7 cellular contexts compared by ENCODE assay signal in genomic region chr19:54162241-54162805, GRCh38. TPM values are rescaled to one million over a fixed set of nuclear protein-coding genes. Genes with fewer than 3 reads are reported as not detected.
DNase-seq lines count a peak whose midpoint lies in the region; FAIRE-seq and TF ChIP-seq lines count a peak whose summit lies in the region.

No MANE protein-coding gene starts in this region.

- peaks cover 8% of the 10 kb centered on the region for H3K79me2 ChIP-seq in fibroblast of lung (ENCODE audit: control insufficient read depth, insufficient read depth, low read length)

- peaks cover 1% of the 10 kb centered on the region for H3K36me3 ChIP-seq in fibroblast of lung (ENCODE audit: control insufficient read depth, insufficient read depth, low read length)

- H3K4me2 ChIP-seq in fibroblast of lung (ENCODE audit: extremely low read depth, insufficient read depth, low read length): peak overlapping the region; percentile 37

- H3K4me1 ChIP-seq in fibroblast of lung (ENCODE audit: control insufficient read depth, extremely low read depth, insufficient read depth, low read length): peaks cover 13% of the 10 kb centered on the region

- no peaks in the 10 kb centered on the region for H3K27me3 ChIP-seq in fibroblast of lung (ENCODE audit: control insufficient read depth, insufficient read depth, low read length)

- no peaks in the 10 kb centered on the region for H3K9me3 Mint-ChIP-seq in activated T-cell treated with anti-CD3 and anti-CD28 coated beads, Interleukin-2, amount 50 U/mL, for 24 hours
- H3K9me3 Mint-ChIP-seq in nephron progenitor cell: peaks cover 64% of the 10 kb centered on the region

- peak overlapping the region; percentile 67 for H2AFZ ChIP-seq in fibroblast of lung (ENCODE audit: low read length)

- no peaks in the 10 kb centered on the region for H3K9me3 ChIP-seq in fibroblast of lung (ENCODE audit: control insufficient read depth, insufficient read depth, low read depth, low read length)

- TF ChIP-seq CTCF in fibroblast of lung (conservative IDR thresholded peaks at IDR 0.05 in 1 of 2, IDR thresholded peaks at IDR 0.05 in 1 of 2; ENCODE audit: low read depth in 1 of 2, low read length in 2 of 2) (no peak), nephron progenitor cell (IDR thresholded peaks at IDR 0.05) (no peak)

- no peak for FAIRE-seq in urothelium cell line (lab: Jason Lieb, UNC)

- no peak overlapping the region for H3K9ac ChIP-seq in fibroblast of lung (ENCODE audit: insufficient read depth, low read length)

- H3K27ac ChIP-seq in fibroblast of lung (ENCODE audit: insufficient read depth, low read length): no peak overlapping the region

- no peaks in the 10 kb centered on the region for H4K20me1 ChIP-seq in fibroblast of lung (ENCODE audit: control insufficient read depth, extremely low read depth, insufficient read depth, low read length)

- peaks cover 23% of the 10 kb centered on the region for H3K36me3 Mint-ChIP-seq in activated T-cell treated with anti-CD3 and anti-CD28 coated beads, Interleukin-2, amount 50 U/mL, for 24 hours (ENCODE audit: low read depth)
- peaks cover 38% of the 10 kb centered on the region for H3K36me3 Mint-ChIP-seq in nephron progenitor cell (ENCODE audit: low read depth)

- H3K27me3 Mint-ChIP-seq in activated T-cell treated with anti-CD3 and anti-CD28 coated beads, Interleukin-2, amount 50 U/mL, for 24 hours: peaks cover 16% of the 10 kb centered on the region
- peaks cover 39% of the 10 kb centered on the region for H3K27me3 Mint-ChIP-seq in nephron progenitor cell (ENCODE audit: low read depth, poor library complexity)

- H3K4me1 Mint-ChIP-seq in activated T-cell treated with anti-CD3 and anti-CD28 coated beads, Interleukin-2, amount 50 U/mL, for 24 hours (ENCODE audit: low read depth): peaks cover 54% of the 10 kb centered on the region
- peaks cover 45% of the 10 kb centered on the region for H3K4me1 Mint-ChIP-seq in nephron progenitor cell

- DNase-seq in GOT3 (lab: John Stamatoyannopoulos, UW) (peak; percentile 17), OCI-M1 (lab: John Stamatoyannopoulos, UW) (peak; percentile 99), fibroblast of lung (ENCODE audit: low read depth in 2 of 2) (peak; percentile 54 to 71), nephron progenitor cell (peak; percentile 63), urothelium cell line (ENCODE audit: low spot score) (no peak)
- peak; percentile 85 for DNase-seq in activated T-cell treated with anti-CD3 and anti-CD28 coated beads, Interleukin-2, amount 50 U/mL, for 24 hours
- DNase-seq in stimulated activated naive CD4-positive, alpha-beta T cell treated with Interleukin-2 at 50 U/mL for 16 hours (lab: John Stamatoyannopoulos, UW): peak; percentile 82

- peak overlapping the region; percentile 79 for H3K4me3 Mint-ChIP-seq in activated T-cell treated with anti-CD3 and anti-CD28 coated beads, Interleukin-2, amount 50 U/mL, for 24 hours
- peak overlapping the region; percentile 98 for H3K4me3 Mint-ChIP-seq in nephron progenitor cell

- H3K4me3 ChIP-seq in fibroblast of lung (replicated peaks in 1 of 4; ENCODE audit: control extremely low read depth in 1 of 4, insufficient read depth in 1 of 4, low read depth in 3 of 4, low read length in 4 of 4): peak overlapping the region in 3 of 4 experiments; percentile 42 to 56 (median 49)

- H3K27ac Mint-ChIP-seq in activated T-cell treated with anti-CD3 and anti-CD28 coated beads, Interleukin-2, amount 50 U/mL, for 24 hours: peak overlapping the region; percentile 81
- H3K27ac Mint-ChIP-seq in nephron progenitor cell: no peak overlapping the region

RNA-seq across cellular contexts. Expression of gene LENG1, which starts 2.8 kb away (rescaled TPM):
- 6.7 and 7.3 TPM in 2 replicates for total RNA-seq in fibroblast of lung
- polyA plus RNA-seq in fibroblast of lung: 3.2 and 3.5 TPM in 2 replicates
- 6.2 and 7.2 TPM in 2 replicates for polyA plus RNA-seq in fibroblast of lung (2012)
- not detected in 2 replicates for polyA minus RNA-seq in fibroblast of lung (ENCODE audit: low replicate concordance)

RNA-seq across cellular contexts. Expression of gene TMC4, which starts 10.6 kb away (rescaled TPM):
- total RNA-seq in fibroblast of lung: 0.26 and 0.33 TPM in 2 replicates
- 0.25 and 0.59 TPM in 2 replicates for polyA plus RNA-seq in fibroblast of lung
- 0.58 and 1.7 TPM in 2 replicates for polyA plus RNA-seq in fibroblast of lung (2012)
- polyA minus RNA-seq in fibroblast of lung (ENCODE audit: low replicate concordance): 0.43 TPM in 1 of 2 replicates, not detected in the other

RNA-seq across cellular contexts. Expression of gene CNOT3, which starts 24.8 kb away (rescaled TPM):
- total RNA-seq in fibroblast of lung: 6.2 and 10.4 TPM in 2 replicates
- 10.7 and 19.5 TPM in 2 replicates for polyA plus RNA-seq in fibroblast of lung
- 26.7 and 41.6 TPM in 2 replicates for polyA plus RNA-seq in fibroblast of lung (2012)
- 62.9 and 74.0 TPM in 2 replicates for polyA minus RNA-seq in fibroblast of lung (ENCODE audit: low replicate concordance)

RNA-seq across cellular contexts. Expression of gene MBOAT7, which starts 27.1 kb away (rescaled TPM):
- total RNA-seq in fibroblast of lung: 25.2 and 41.1 TPM in 2 replicates
- polyA plus RNA-seq in fibroblast of lung: 28.6 and 42.0 TPM in 2 replicates
- polyA plus RNA-seq in fibroblast of lung (2012): 80.8 and 130 TPM in 2 replicates
- 79.6 and 123 TPM in 2 replicates for polyA minus RNA-seq in fibroblast of lung (ENCODE audit: low replicate concordance)

RNA-seq across cellular contexts. Expression of gene TSEN34, which starts 28.8 kb away (rescaled TPM):
- total RNA-seq in fibroblast of lung: 57.8 and 61.6 TPM in 2 replicates
- 22.5 and 30.5 TPM in 2 replicates for polyA plus RNA-seq in fibroblast of lung
- 35.7 and 54.4 TPM in 2 replicates for polyA plus RNA-seq in fibroblast of lung (2012)
- 51.2 and 71.5 TPM in 2 replicates for polyA minus RNA-seq in fibroblast of lung (ENCODE audit: low replicate concordance)
